In genomic region chr17:27939489-27940465, GRCh38 we compare ENCODE assay signal across 18 cellular contexts. TPM values are rescaled to one million over a fixed set of nuclear protein-coding genes. Genes with fewer than 3 reads are reported as not detected.
DNase-seq lines count a peak whose midpoint lies in the region; ATAC-seq, FAIRE-seq and TF ChIP-seq lines count a peak whose summit lies in the region.
"Had no signal": no experiment of that assay in that cellular context is flagged by ENCODE, and none has a peak within 500 bp of the region (broad histone marks: within the 10 kb centered on the region; RNA-seq: fewer than 3 reads in every experiment).

No MANE protein-coding gene starts in this region.

- H3K27me3 ChIP-seq in H1 (replicated peaks in 1 of 4; ENCODE audit: control insufficient read depth in 3 of 4, extremely low read depth in 1 of 4, insufficient read depth in 3 of 4, low read length in 3 of 4): no peaks in the 10 kb centered on the region; a peak in 1 of 7 replicates
- H3K27me3 ChIP-seq: BE2C had no signal

- no peaks in the 10 kb centered on the region for H3K79me1 ChIP-seq in H1 (ENCODE audit: low read depth, low read length)

- H3K23me2 ChIP-seq in H1 (ENCODE audit: low read depth, low read length): no peaks in the 10 kb centered on the region

- TF ChIP-seq POLR2A in H1 (IDR thresholded peaks at IDR 0.05; ENCODE audit: control extremely low read depth in 1 of 2, low read depth in 2 of 2, low read length in 2 of 2): no peak

- no peak overlapping the region for H3K14ac ChIP-seq in H1 (ENCODE audit: insufficient read length)

- peaks cover 9 to 20% (median 13%) of the 10 kb centered on the region in 4 experiments for H3K4me1 ChIP-seq in H1 (replicated peaks in 1 of 4; ENCODE audit: control insufficient read depth in 3 of 4, insufficient read depth in 4 of 4, low read length in 3 of 4)
- H3K4me1 ChIP-seq: BE2C had no signal

- H3K9ac ChIP-seq in H1 (replicated peaks in 1 of 4; ENCODE audit: extremely low read depth in 1 of 4, low read depth in 3 of 4, low read length in 3 of 4): no peak overlapping the region

- H4K5ac ChIP-seq in H1 (ENCODE audit: insufficient read length, low read depth, low read length): no peak overlapping the region

- H3K4me3 Mint-ChIP-seq in Calu3 (ENCODE audit: low read depth, unreplicated experiment): no peak overlapping the region
- H3K4me3 Mint-ChIP-seq: activated CD4-positive, alpha-beta T cell treated with anti-CD3 and anti-CD28 coated beads, Interleukin-2, amount 10 ng/mL, durations not matched to agents 24 days and 14 days; neural crest cell had no signal

- no peak overlapping the region for H3K4ac ChIP-seq in H1 (replicated peaks; ENCODE audit: insufficient read length, low read depth, low read length)

- CTCF ChIA-PET in H1 (lab: Charles Lee; ENCODE audit: partially characterized antibody): interaction anchor here (0.5 to 1.9 kb wide), 5 partner anchors 9 to 1184 kb away, joined by 3 to 6 read pairs (median 4); no protein-coding TSS in a partner anchor
- CTCF ChIA-PET in Calu3 (lab: Charles Lee): no interaction called here

- H3K4me3 ChIP-seq in GM12865 (ENCODE audit: low read depth, low read length): no peak overlapping the region
- no peak overlapping the region; a peak in 1 of 8 replicates for H3K4me3 ChIP-seq in H1 (ENCODE audit: extremely low read depth in 1 of 4, insufficient read depth in 2 of 4, low read depth in 3 of 4, low read length in 4 of 4)
- H3K4me3 ChIP-seq: stomach had no signal

- no peaks in the 10 kb centered on the region for H3K36me3 ChIP-seq in H1 (ENCODE audit: control insufficient read depth in 2 of 4, insufficient read depth in 4 of 4, low read length in 3 of 4)
- H3K36me3 ChIP-seq: BE2C, stomach had no signal

- H2BK20ac ChIP-seq in H1 (ENCODE audit: low read length): peak overlapping the region; percentile 57; the same call in 1 of the 2 replicates

- no TSS peak for BruUV-seq in Calu3 (replicated peaks; lab: Mats Ljungman, UMichigan)

- no peak overlapping the region for H4K8ac ChIP-seq in H1 (ENCODE audit: extremely low read depth, insufficient read depth, low read length)

- TF ChIP-seq CTCF in GM12865 (IDR thresholded peaks at IDR 0.05; ENCODE audit: insufficient read depth, low read depth, low read length, missing control alignments) (no peak), H1 (IDR thresholded peaks at IDR 0.05; ENCODE audit: control extremely low read depth in 1 of 3, insufficient read depth in 1 of 3, low read depth in 1 of 3, low read length in 3 of 3) (no peak), Calu3 (IDR thresholded peaks at IDR 0.05; ENCODE audit: unreplicated experiment) (no peak)

- H2BK15ac ChIP-seq in H1 (ENCODE audit: low read length): peak overlapping the region; percentile 90; the same call in 1 of the 2 replicates

- no peak for TF ChIP-seq RAD21 in H1 (IDR thresholded peaks at IDR 0.05 in 1 of 2, conservative IDR thresholded peaks at IDR 0.05 in 1 of 2; ENCODE audit: low read depth in 2 of 2, low read length in 2 of 2)

- no peak overlapping the region for H2AK5ac ChIP-seq in H1 (ENCODE audit: low read depth, low read length)

- no peaks in the 10 kb centered on the region for H3K4me1 Mint-ChIP-seq in Calu3 (ENCODE audit: low read depth, unreplicated experiment)

- no peaks in the 10 kb centered on the region for H4K20me1 ChIP-seq in H1 (replicated peaks in 1 of 2; ENCODE audit: control insufficient read depth in 1 of 2, insufficient read depth in 2 of 2, low read length in 2 of 2)

- H3K36me3 Mint-ChIP-seq in Calu3 (ENCODE audit: insufficient read depth, unreplicated experiment): no peaks in the 10 kb centered on the region

- H3K23ac ChIP-seq in H1 (ENCODE audit: insufficient read length): no peak overlapping the region

- no peak overlapping the region for H3K18ac ChIP-seq in H1 (ENCODE audit: extremely low read depth, low read length)

- peaks cover 2% of the 10 kb centered on the region for H3K9me3 Mint-ChIP-seq in Calu3 (ENCODE audit: low read depth, unreplicated experiment)
- H3K9me3 Mint-ChIP-seq: activated CD4-positive, alpha-beta T cell treated with anti-CD3 and anti-CD28 coated beads, Interleukin-2, amount 10 ng/mL, durations not matched to agents 24 days and 14 days; neural crest cell had no signal

- H2BK120ac ChIP-seq in H1 (replicated peaks; ENCODE audit: low read depth, low read length): no peak overlapping the region

- no peak overlapping the region for H2AFZ ChIP-seq in H1 (ENCODE audit: low read length)

- intact Hi-C loops in Right ventricle myocardium superior (cut with DNase I): no loop called here
- intact Hi-C loops in Calu3 (cut with micrococcal nuclease; ENCODE audit: unreplicated experiment): no loop called here

- H3K4me2 ChIP-seq in H1 (ENCODE audit: insufficient read depth in 1 of 2, low read depth in 2 of 2, low read length in 2 of 2): peak overlapping the region; percentile 36 to 52; a peak in 3 of 4 replicates

- 63% methylated on average over 7 of the region's 7 CpGs; no CpG with 5 or more reads in 1 of the 2 experiments for WGBS in H1 (ENCODE audit: extremely low coverage in 1 of 2, insufficient coverage in 1 of 2, insufficient read length in 1 of 2, insufficient replicate concordance in 2 of 2, low coverage in 1 of 2, low lambda C conversion rate in 2 of 2, missing lambda C conversion rate in 1 of 2), 2 experiments

- TF ChIP-seq EP300 in H1 (IDR thresholded peaks at IDR 0.05; ENCODE audit: borderline replicate concordance in 1 of 2, low read depth in 2 of 2, low read length in 2 of 2): no peak

- no peak overlapping the region for H3K56ac ChIP-seq in H1 (replicated peaks; ENCODE audit: insufficient read length, low read depth, low read length)

- no peaks in the 10 kb centered on the region for H3K9me3 ChIP-seq in H1 (ENCODE audit: insufficient read depth in 2 of 2, low read depth in 1 of 2, low read length in 1 of 2)
- H3K9me3 ChIP-seq: BE2C, stomach had no signal

- POLR2A ChIA-PET in H1 (lab: Charles Lee; ENCODE audit: partially characterized antibody): interaction anchor here (1.8 kb wide), 1 partner anchor 46 kb away, joined by 4 read pairs; no protein-coding TSS in a partner anchor

- H3K27ac ChIP-seq in H1 (ENCODE audit: low read depth, low read length): no peak overlapping the region
- H3K27ac ChIP-seq: stomach had no signal

- DNase-seq in GM12865 (ENCODE audit: low read depth) (peak; percentile 48), NCI-H526 treated with DMSO at 0.1 percent for 48 hours (lab: John Stamatoyannopoulos, UW) (peak; percentile 98), H1 (ENCODE audit: low read depth in 1 of 2, low spot score in 2 of 2) (no peak), OCI-M2 (lab: John Stamatoyannopoulos, UW; ENCODE audit: unreplicated experiment) (no peak), Right ventricle myocardium superior (no peak), Calu3 (no peak)
- DNase-seq: activated CD4-positive, alpha-beta T cell treated with anti-CD3 and anti-CD28 coated beads, Interleukin-2, amount 10 ng/mL, durations not matched to agents 24 days and 14 days; activated T-cell treated with anti-CD3 and anti-CD28 coated beads, Interleukin-2, amount 50 U/mL, for 48 hours; amniotic stem cell; BE2C; GOT3; NCI-H2029; PC-3; stomach; SW 1271 had no signal

- H3K27me3 Mint-ChIP-seq in Calu3 (ENCODE audit: unreplicated experiment): peaks cover 72% of the 10 kb centered on the region

- H3K79me2 ChIP-seq in H1 (ENCODE audit: control insufficient read depth in 1 of 2, insufficient read depth in 2 of 2, low read length in 2 of 2): no peaks in the 10 kb centered on the region

- no peak overlapping the region for H4K91ac ChIP-seq in H1 (replicated peaks; ENCODE audit: insufficient read length, low read length)

- ATAC-seq in GM21360 (IDR thresholded peaks at IDR 0.05; ENCODE audit: unreplicated experiment) (peak; percentile 68), Right ventricle myocardium superior (ENCODE audit: poor library complexity) (no peak), HG03095 (IDR thresholded peaks at IDR 0.05; ENCODE audit: unreplicated experiment) (no peak)
- ATAC-seq: PC-3 had no signal

- no peak overlapping the region for H2BK5ac ChIP-seq in H1 (ENCODE audit: low read depth, low read length)

- FAIRE-seq in H1 (lab: Jason Lieb, UNC): no peak

- H2BK12ac ChIP-seq in H1 (ENCODE audit: low read depth, low read length): peak overlapping the region; percentile 30; the same call in 1 of the 2 replicates

- no peak overlapping the region for H3K27ac Mint-ChIP-seq in Calu3 (ENCODE audit: unreplicated experiment)
- H3K27ac Mint-ChIP-seq: activated CD4-positive, alpha-beta T cell treated with anti-CD3 and anti-CD28 coated beads, Interleukin-2, amount 10 ng/mL, durations not matched to agents 24 days and 14 days had no signal

TF ChIP-seq in H1, 55 proteins besides CTCF, POLR2A, EP300 and RAD21 (continues in another document):
- no peak for TF ChIP-seq SIN3A (conservative IDR thresholded peaks at IDR 0.05 in 1 of 2, IDR thresholded peaks at IDR 0.05 in 1 of 2; ENCODE audit: low read depth in 1 of 2, low read length in 2 of 2)
- TF ChIP-seq ASH2L (IDR thresholded peaks at IDR 0.05; ENCODE audit: low read length): no peak
- TF ChIP-seq CBX8 (IDR thresholded peaks at IDR 0.05; ENCODE audit: borderline replicate concordance, low read depth, low read length): no peak
- TF ChIP-seq SRF (IDR thresholded peaks at IDR 0.05; ENCODE audit: low read depth, low read length): no peak
- TF ChIP-seq EGR1 (IDR thresholded peaks at IDR 0.05; ENCODE audit: borderline replicate concordance, low read depth, low read length): no peak
- no peak for TF ChIP-seq SIX5 (IDR thresholded peaks at IDR 0.05; ENCODE audit: low read depth, low read length)
- TF ChIP-seq CHD1 (IDR thresholded peaks at IDR 0.05; ENCODE audit: low read depth, low read length): no peak
- no peak for TF ChIP-seq TAF1 (IDR thresholded peaks at IDR 0.05; ENCODE audit: low read depth, low read length)
- no peak for TF ChIP-seq CBX5 (IDR thresholded peaks at IDR 0.05; ENCODE audit: low read depth, low read length)
- no peak for TF ChIP-seq CREB1 (IDR thresholded peaks at IDR 0.05)
- no peak for TF ChIP-seq POU5F1 (IDR thresholded peaks at IDR 0.05; ENCODE audit: low read depth, low read length)
- no peak for TF ChIP-seq RFX5 (IDR thresholded peaks at IDR 0.05; ENCODE audit: borderline replicate concordance, low read depth, low read length)

RNA-seq across cellular contexts. Expression of gene LYRM9, which starts 46.6 kb away (rescaled TPM):
- total RNA-seq in H1 (2021; fragmentation: NEBNext Ultra II Directional; extraction: Animal tissue kit (Norgen Biotek cat#: 25700)): 2.1 and 4.3 TPM in 2 replicates
- polyA plus RNA-seq in H1 (2011; rRNA removed): 5.2 and 9.9 TPM in 2 replicates
- polyA plus RNA-seq in H1 (2011; cell fraction: cytosol; rRNA removed): 8.5 TPM
- 11.3 TPM for polyA plus RNA-seq in H1 (2011; cell fraction: nucleus; rRNA removed)
- polyA plus RNA-seq in H1 (2012, experiment 1 of 2): 3.9 to 7.8 TPM (median 6.0 TPM) in 4 replicates
- 8.1 TPM for polyA plus RNA-seq in H1 (2012, experiment 2 of 2)
- polyA plus RNA-seq in H1 (2013, experiment 1 of 2): 5.0 TPM
- polyA plus RNA-seq in H1 (2013, experiment 2 of 2): 3.9 TPM
- polyA minus RNA-seq in H1 (2011; rRNA and poly(A)+ RNA removed): 2.4 and 3.8 TPM in 2 replicates
- polyA minus RNA-seq in H1 (2011; cell fraction: cytosol; rRNA and poly(A)+ RNA removed): 2.0 TPM
- 3.0 TPM for polyA minus RNA-seq in H1 (2011; cell fraction: nucleus; rRNA and poly(A)+ RNA removed)
- total RNA-seq in Right ventricle myocardium superior: 9.4 TPM
- 1.5 and 1.7 TPM in 2 replicates for total RNA-seq in Calu3 (2022)

Comparison
In these comparisons a context has a peak if more than half of its experiments do, and no peak if none do; other contexts are left out.
1. DNase-seq: peak in GM12865 (single experiment) and NCI-H526 treated with DMSO at 0.1 percent for 48 hours (single experiment); none in H1 (0 of 2), OCI-M2 (single experiment), Right ventricle myocardium superior (single experiment) and Calu3 (single experiment).